ENCODE assay signal across 20 cellular contexts in genomic region chr1:36168538-36168937, GRCh38. TPM values are rescaled to one million over a fixed set of nuclear protein-coding genes. Genes with fewer than 3 reads are reported as not detected.
A peak's percentile ranks its signal among the peaks of the same experiment; 100 is the strongest.
DNase-seq lines count a peak whose midpoint lies in the region; ATAC-seq, FAIRE-seq and TF ChIP-seq lines count a peak whose summit lies in the region.
"Had no signal": no experiment of that assay in that cellular context is flagged by ENCODE, and none has a peak within 500 bp of the region (broad histone marks: within the 10 kb centered on the region; RNA-seq: fewer than 3 reads in every experiment).

No MANE protein-coding gene starts in this region.

- H3K4me2 ChIP-seq in astrocyte (ENCODE audit: low read length), result no peak overlapping the region
- H3K4me2 ChIP-seq: KMS-11, SK-N-SH had no signal

- peaks cover 47% of the 10 kb centered on the region for H3K4me1 Mint-ChIP-seq in CD8-positive, alpha-beta T cell (ENCODE audit: low read depth)
- H3K4me1 Mint-ChIP-seq in astrocyte (ENCODE audit: low read depth, unreplicated experiment), result peaks cover 40% of the 10 kb centered on the region
- peaks cover 31 to 61% (median 46%) of the 10 kb centered on the region in 7 donors for H3K4me1 Mint-ChIP-seq in naive thymus-derived CD4-positive, alpha-beta T cell

- DNase-seq in CD8-positive, alpha-beta T cell, result no peak
- DNase-seq in astrocyte (ENCODE audit: low read depth), result no peak
- DNase-seq in naive thymus-derived CD4-positive, alpha-beta T cell, result no peak
- DNase-seq in NCI-H1048 (lab: John Stamatoyannopoulos, UW), result no peak
- DNase-seq in DMS153 treated with DMSO at 0.1 percent for 48 hours (lab: John Stamatoyannopoulos, UW; ENCODE audit: unreplicated experiment), result no peak
- no peak for DNase-seq in upper lobe of right lung
- DNase-seq in NCI-H2029 (lab: John Stamatoyannopoulos, UW), result no peak
- DNase-seq: activated T-cell treated with anti-CD3 and anti-CD28 coated beads for 4 hours; C1 segment of cervical spinal cord; effector CD8-positive, alpha-beta T cell; NCI-H1436 treated with DMSO at 0.1 percent for 48 hours; NCI-H446; SK-N-SH; stimulated activated CD4-positive, alpha-beta T cell treated with anti-CD3 and anti-CD28 coated beads, Interleukin-2, amount 100 ng/mL, for 48 hours had no signal

- no peaks in the 10 kb centered on the region for H3K27me3 Mint-ChIP-seq in CD8-positive, alpha-beta T cell (ENCODE audit: low read depth)
- H3K27me3 Mint-ChIP-seq in astrocyte (ENCODE audit: low read depth, unreplicated experiment), result no peaks in the 10 kb centered on the region
- H3K27me3 Mint-ChIP-seq in naive thymus-derived CD4-positive, alpha-beta T cell, result no peaks in the 10 kb centered on the region

- H3K4me1 ChIP-seq in ACC112 (ENCODE audit: control insufficient read depth, insufficient read depth, low read length, unreplicated experiment), result peaks cover 54% of the 10 kb centered on the region
- peaks cover 13% of the 10 kb centered on the region for H3K4me1 ChIP-seq in CD8-positive, alpha-beta T cell (ENCODE audit: insufficient read depth, low read length)
- peaks cover 33% of the 10 kb centered on the region for H3K4me1 ChIP-seq in astrocyte (ENCODE audit: insufficient read depth, low read length)
- H3K4me1 ChIP-seq in naive thymus-derived CD4-positive, alpha-beta T cell (ENCODE audit: control insufficient read depth in 2 of 2, insufficient read depth in 2 of 2, low read length in 2 of 2), result peaks cover 5 to 9% of the 10 kb centered on the region in 2 donors
- peaks cover 20% of the 10 kb centered on the region for H3K4me1 ChIP-seq in upper lobe of right lung

- H3K9me3 Mint-ChIP-seq in CD8-positive, alpha-beta T cell, result no peaks in the 10 kb centered on the region
- no peaks in the 10 kb centered on the region for H3K9me3 Mint-ChIP-seq in astrocyte (ENCODE audit: unreplicated experiment)
- H3K9me3 Mint-ChIP-seq in naive thymus-derived CD4-positive, alpha-beta T cell, result no peaks in the 10 kb centered on the region

- POLR2A ChIA-PET in CD8-positive, alpha-beta T cell (lab: Charles Lee), result no interaction called here
- POLR2A ChIA-PET in naive thymus-derived CD4-positive, alpha-beta T cell (lab: Charles Lee), result interaction anchor here (12.8 kb wide), 1 partner anchor 16 kb away, joined by 272 read pairs; the partner anchor contains the start of genes MAP7D1 and TRAPPC3

- peaks cover 20% of the 10 kb centered on the region for H3K36me3 ChIP-seq in ACC112 (ENCODE audit: insufficient read depth, low read length)
- peaks cover 37% of the 10 kb centered on the region for H3K36me3 ChIP-seq in CD8-positive, alpha-beta T cell (ENCODE audit: insufficient read depth, low read length)
- peaks cover 39% of the 10 kb centered on the region for H3K36me3 ChIP-seq in astrocyte (ENCODE audit: insufficient read depth, low read length)
- peaks cover 11 to 55% (median 29%) of the 10 kb centered on the region in 3 experiments for H3K36me3 ChIP-seq in naive thymus-derived CD4-positive, alpha-beta T cell (ENCODE audit: control insufficient read depth in 2 of 3, insufficient read depth in 3 of 3, low read length in 3 of 3)
- peaks cover 52% of the 10 kb centered on the region for H3K36me3 ChIP-seq in upper lobe of right lung

- no peaks in the 10 kb centered on the region for H3K9me3 ChIP-seq in CD8-positive, alpha-beta T cell (ENCODE audit: low read length)
- H3K9me3 ChIP-seq in astrocyte (ENCODE audit: insufficient read depth, low read depth, low read length), result no peaks in the 10 kb centered on the region
- no peaks in the 10 kb centered on the region for H3K9me3 ChIP-seq in naive thymus-derived CD4-positive, alpha-beta T cell (ENCODE audit: control insufficient read depth in 2 of 3, low read length in 3 of 3)
- H3K9me3 ChIP-seq in upper lobe of right lung, result no peaks in the 10 kb centered on the region
- H3K9me3 ChIP-seq: SK-N-SH, vagina had no signal

- peak overlapping the region; percentile 85 for H3K27ac Mint-ChIP-seq in CD8-positive, alpha-beta T cell
- peak overlapping the region; percentile 79 for H3K27ac Mint-ChIP-seq in astrocyte (ENCODE audit: unreplicated experiment)
- peak overlapping the region; percentile 16 to 88 (median 73) for H3K27ac Mint-ChIP-seq in naive thymus-derived CD4-positive, alpha-beta T cell

- H2AFZ ChIP-seq in ACC112 (ENCODE audit: low read length, unreplicated experiment), result no peak overlapping the region
- H2AFZ ChIP-seq in astrocyte (ENCODE audit: low read depth, low read length), result no peak overlapping the region

- peaks cover 71% of the 10 kb centered on the region for H3K36me3 Mint-ChIP-seq in CD8-positive, alpha-beta T cell
- H3K36me3 Mint-ChIP-seq in astrocyte (ENCODE audit: low read depth, unreplicated experiment), result peaks cover 29% of the 10 kb centered on the region
- peaks cover 10 to 31% (median 23%) of the 10 kb centered on the region in 5 donors for H3K36me3 Mint-ChIP-seq in naive thymus-derived CD4-positive, alpha-beta T cell

- CTCF ChIA-PET in CD8-positive, alpha-beta T cell (lab: Charles Lee), result interaction anchor here (2.0 to 3.7 kb wide), 4 partner anchors 8 to 117 kb away, joined by 6 to 32 read pairs (median 11); partner anchors contain the start of gene TRAPPC3
- CTCF ChIA-PET in naive thymus-derived CD4-positive, alpha-beta T cell (lab: Charles Lee), result interaction anchor here (1.4 kb wide), 1 partner anchor 19 kb away, joined by 4 read pairs; the partner anchor contains the start of gene TRAPPC3

- no peak for FAIRE-seq in astrocyte (lab: Jason Lieb, UNC)
- FAIRE-seq: G401.6, GM19239, keratinocyte had no signal

- H3K4me3 Mint-ChIP-seq in CD8-positive, alpha-beta T cell, result no peak overlapping the region
- H3K4me3 Mint-ChIP-seq in astrocyte (ENCODE audit: unreplicated experiment), result peak overlapping the region; percentile 40
- peak overlapping the region in 1 of 10 donors; percentile 18 for H3K4me3 Mint-ChIP-seq in naive thymus-derived CD4-positive, alpha-beta T cell

- no peak overlapping the region for H3K9ac ChIP-seq in astrocyte (ENCODE audit: low read length)
- H3K9ac ChIP-seq: KMS-11, SK-N-SH had no signal

- H3K79me2 ChIP-seq in ACC112 (ENCODE audit: control insufficient read depth, insufficient read depth, low read length, unreplicated experiment) (peaks cover 92% of the 10 kb centered on the region), astrocyte (ENCODE audit: insufficient read depth, low read length) (peaks cover 97% of the 10 kb centered on the region)

- TF ChIP-seq CTCF in CD8-positive, alpha-beta T cell (IDR thresholded peaks at IDR 0.05), result no peak
- no peak for TF ChIP-seq CTCF in astrocyte (IDR thresholded peaks at IDR 0.05; ENCODE audit: insufficient read depth, low read depth, low read length)
- no peak for TF ChIP-seq CTCF in upper lobe of right lung (IDR thresholded peaks at IDR 0.05)

- no peak for ATAC-seq in CD8-positive, alpha-beta T cell
- ATAC-seq in naive thymus-derived CD4-positive, alpha-beta T cell, result no peak
- no peak for ATAC-seq in upper lobe of right lung

- peak overlapping the region; percentile 20; the same call in 1 of the 2 replicates for H3K27ac ChIP-seq in ACC112 (ENCODE audit: low read depth, low read length)
- H3K27ac ChIP-seq in CD8-positive, alpha-beta T cell (ENCODE audit: low read depth, low read length), result no peak overlapping the region
- H3K27ac ChIP-seq in astrocyte (ENCODE audit: low read depth, low read length), result peak overlapping the region; percentile 5
- H3K27ac ChIP-seq in naive thymus-derived CD4-positive, alpha-beta T cell (ENCODE audit: low read depth, low read length), result peak overlapping the region; percentile 7
- no peak overlapping the region for H3K27ac ChIP-seq in upper lobe of right lung
- H3K27ac ChIP-seq: KMS-11, vagina had no signal

- H3K4me3 ChIP-seq in ACC112 (ENCODE audit: low read depth, low read length) (no peak overlapping the region), astrocyte (ENCODE audit: insufficient read depth, low read depth, low read length) (no peak overlapping the region), upper lobe of right lung (no peak overlapping the region)
- no peak overlapping the region for H3K4me3 ChIP-seq in CD8-positive, alpha-beta T cell (ENCODE audit: low read depth, low read length)
- no peak overlapping the region for H3K4me3 ChIP-seq in naive thymus-derived CD4-positive, alpha-beta T cell (ENCODE audit: low read length)
- H3K4me3 ChIP-seq: vagina had no signal

- intact Hi-C loops in CD8-positive, alpha-beta T cell (cut with DNase I, micrococcal nuclease), result no loop called here
- intact Hi-C loops in naive thymus-derived CD4-positive, alpha-beta T cell (cut with micrococcal nuclease), result no loop called here
- intact Hi-C loops in upper lobe of right lung (cut with DNase I), result no loop called here

- H3K27me3 ChIP-seq in ACC112 (ENCODE audit: insufficient read depth, low read length) (no peaks in the 10 kb centered on the region), astrocyte (ENCODE audit: insufficient read depth, low read length) (no peaks in the 10 kb centered on the region), upper lobe of right lung (no peaks in the 10 kb centered on the region)
- no peaks in the 10 kb centered on the region for H3K27me3 ChIP-seq in CD8-positive, alpha-beta T cell (ENCODE audit: insufficient read depth, low read length)
- no peaks in the 10 kb centered on the region for H3K27me3 ChIP-seq in naive thymus-derived CD4-positive, alpha-beta T cell (ENCODE audit: control insufficient read depth in 2 of 2, insufficient read depth in 2 of 2, low read length in 2 of 2)
- H3K27me3 ChIP-seq: vagina had no signal

- H4K20me1 ChIP-seq in astrocyte (ENCODE audit: insufficient read depth, low read length), result peaks cover 97% of the 10 kb centered on the region

RNA-seq across cellular contexts. Expression of gene MAP7D1, which starts 12.6 kb away (rescaled TPM):
- 100 to 1,000 TPM; 113 to 117 TPM for total RNA-seq in CD8-positive, alpha-beta T cell
- total RNA-seq in astrocyte, result 259 and 271 TPM in 2 replicates
- total RNA-seq in naive thymus-derived CD4-positive, alpha-beta T cell, result 100 to 1,000 TPM; 156 to 257 (median 235) TPM
- 10 to 100 TPM; 15.2 to 55.0 TPM for polyA plus RNA-seq in naive thymus-derived CD4-positive, alpha-beta T cell
- total RNA-seq in upper lobe of right lung, result 114 TPM

RNA-seq across cellular contexts. Expression of gene TRAPPC3, which starts 19.3 kb away (rescaled TPM):
- 10 to 100 TPM; 18.4 to 21.6 TPM for total RNA-seq in CD8-positive, alpha-beta T cell
- total RNA-seq in astrocyte (87.1 and 87.6 TPM in 2 replicates), upper lobe of right lung (63.1 TPM)
- 10 to 100 TPM; 32.1 to 60.5 (median 47.2) TPM for total RNA-seq in naive thymus-derived CD4-positive, alpha-beta T cell
- polyA plus RNA-seq in naive thymus-derived CD4-positive, alpha-beta T cell, result 100 to 1,000 TPM in 1 of 2 donors, 10 to 100 TPM in 1; 98.6 to 110 TPM

RNA-seq across cellular contexts. Expression of gene COL8A2, which starts 43.5 kb away (rescaled TPM):
- total RNA-seq in CD8-positive, alpha-beta T cell, result under 1 TPM in 1 of 2 experiments, not detected in 1; 0.08 TPM
- total RNA-seq in astrocyte (3.4 and 10.8 TPM in 2 replicates), upper lobe of right lung (16.2 TPM)
- total RNA-seq in naive thymus-derived CD4-positive, alpha-beta T cell, result 1 to 10 TPM in 1 of 5 experiments, under 1 TPM in 3, not detected in 1; 0.05 to 2.5 (median 0.20) TPM
- not detected for polyA plus RNA-seq in naive thymus-derived CD4-positive, alpha-beta T cell

RNA-seq across cellular contexts. Expression of gene THRAP3, which starts 55.7 kb away (rescaled TPM):
- 10 to 100 TPM; 83.2 to 88.4 TPM for total RNA-seq in CD8-positive, alpha-beta T cell
- total RNA-seq in astrocyte (109 and 110 TPM in 2 replicates), upper lobe of right lung (88.6 TPM)
- 100 to 1,000 TPM in 3 of 5 experiments, 10 to 100 TPM in 2; 62.1 to 138 (median 122) TPM for total RNA-seq in naive thymus-derived CD4-positive, alpha-beta T cell
- polyA plus RNA-seq in naive thymus-derived CD4-positive, alpha-beta T cell, result 100 to 1,000 TPM in 1 of 2 donors, 10 to 100 TPM in 1; 99.7 to 112 TPM

Comparison
In these comparisons a context has a peak if more than half of its experiments do, and no peak if none do; other contexts are left out.
1. H3K27ac ChIP-seq: peak in ACC112 (single experiment), astrocyte (single experiment) and naive thymus-derived CD4-positive, alpha-beta T cell (single experiment); none in CD8-positive, alpha-beta T cell (single experiment) and upper lobe of right lung (single experiment).
2. Peak in every context shown above with its lines, with median percentiles within 50 percentile points of each other: H3K27ac Mint-ChIP-seq.